Comparison of ENCODE assay signal across 1 cellular context in genomic region chr17:58333396-58334207, GRCh38.
TF ChIP-seq lines count a peak whose summit lies in the region.

No MANE protein-coding gene starts in this region.

TF ChIP-seq in WTC11, 78 proteins besides CTCF, POLR2A, EP300 and RAD21 (continued from another document):
- TF ChIP-seq, protein P1, sequence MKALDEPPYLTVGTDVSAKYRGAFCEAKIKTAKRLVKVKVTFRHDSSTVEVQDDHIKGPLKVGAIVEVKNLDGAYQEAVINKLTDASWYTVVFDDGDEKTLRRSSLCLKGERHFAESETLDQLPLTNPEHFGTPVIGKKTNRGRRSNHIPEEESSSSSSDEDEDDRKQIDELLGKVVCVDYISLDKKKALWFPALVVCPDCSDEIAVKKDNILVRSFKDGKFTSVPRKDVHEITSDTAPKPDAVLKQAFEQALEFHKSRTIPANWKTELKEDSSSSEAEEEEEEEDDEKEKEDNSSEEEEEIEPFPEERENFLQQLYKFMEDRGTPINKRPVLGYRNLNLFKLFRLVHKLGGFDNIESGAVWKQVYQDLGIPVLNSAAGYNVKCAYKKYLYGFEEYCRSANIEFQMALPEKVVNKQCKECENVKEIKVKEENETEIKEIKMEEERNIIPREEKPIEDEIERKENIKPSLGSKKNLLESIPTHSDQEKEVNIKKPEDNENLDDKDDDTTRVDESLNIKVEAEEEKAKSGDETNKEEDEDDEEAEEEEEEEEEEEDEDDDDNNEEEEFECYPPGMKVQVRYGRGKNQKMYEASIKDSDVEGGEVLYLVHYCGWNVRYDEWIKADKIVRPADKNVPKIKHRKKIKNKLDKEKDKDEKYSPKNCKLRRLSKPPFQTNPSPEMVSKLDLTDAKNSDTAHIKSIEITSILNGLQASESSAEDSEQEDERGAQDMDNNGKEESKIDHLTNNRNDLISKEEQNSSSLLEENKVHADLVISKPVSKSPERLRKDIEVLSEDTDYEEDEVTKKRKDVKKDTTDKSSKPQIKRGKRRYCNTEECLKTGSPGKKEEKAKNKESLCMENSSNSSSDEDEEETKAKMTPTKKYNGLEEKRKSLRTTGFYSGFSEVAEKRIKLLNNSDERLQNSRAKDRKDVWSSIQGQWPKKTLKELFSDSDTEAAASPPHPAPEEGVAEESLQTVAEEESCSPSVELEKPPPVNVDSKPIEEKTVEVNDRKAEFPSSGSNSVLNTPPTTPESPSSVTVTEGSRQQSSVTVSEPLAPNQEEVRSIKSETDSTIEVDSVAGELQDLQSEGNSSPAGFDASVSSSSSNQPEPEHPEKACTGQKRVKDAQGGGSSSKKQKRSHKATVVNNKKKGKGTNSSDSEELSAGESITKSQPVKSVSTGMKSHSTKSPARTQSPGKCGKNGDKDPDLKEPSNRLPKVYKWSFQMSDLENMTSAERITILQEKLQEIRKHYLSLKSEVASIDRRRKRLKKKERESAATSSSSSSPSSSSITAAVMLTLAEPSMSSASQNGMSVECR (CRISPR knock-in tag; IDR thresholded peaks at IDR 0.05; ENCODE audit: borderline replicate concordance): no peak
